ENCODE assay signal across 17 cellular contexts in the genomic region with DNA sequence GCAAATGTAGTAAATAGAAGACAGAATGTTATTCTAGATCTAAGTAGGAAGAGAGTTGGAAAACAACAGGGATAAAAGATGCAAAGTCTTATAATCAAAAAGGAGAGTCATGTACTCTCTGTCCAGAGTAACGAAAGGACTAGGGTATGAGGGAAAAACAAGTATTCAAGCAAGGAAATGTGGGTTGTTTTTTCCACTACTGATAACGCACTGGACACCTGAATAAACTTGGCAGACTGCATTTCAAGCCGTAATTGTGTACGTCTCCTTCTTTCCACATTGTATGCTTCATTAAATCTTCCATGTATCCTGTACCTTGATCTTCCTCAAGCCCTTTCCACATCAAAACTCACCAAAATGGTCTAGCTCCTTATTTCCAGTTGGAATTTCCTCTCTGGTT.
"Had no signal": no experiment of that assay in that cellular context is flagged by ENCODE, and none has a peak within 500 bp of the region (broad histone marks: within the 10 kb centered on the region; RNA-seq: fewer than 3 reads in every experiment).

No MANE protein-coding gene starts in this region.

- H3K4me3 ChIP-seq: esophagus squamous epithelium, heart left ventricle, mucosa of descending colon, SK-N-MC, thoracic aorta had no signal

- H3K4me1 Mint-ChIP-seq: activated CD4-positive, alpha-beta T cell treated with anti-CD3 and anti-CD28 coated beads, Interleukin-2, amount 10 ng/mL, durations not matched to agents 24 days and 14 days; activated naive CD4-positive, alpha-beta T cell treated with anti-CD3 and anti-CD28 coated beads, Interleukin-2, amount 10 ng/mL, durations not matched to agents 7 days and 5 days; stimulated activated naive CD8-positive, alpha-beta T cell treated with anti-CD3 and anti-CD28 coated beads, Interleukin-15, amount 100 ng/mL, for 72 hours had no signal

- H3K4me3 Mint-ChIP-seq: activated B cell treated with CpG ODN at 0.5 μM for 24 hours; activated CD4-positive, alpha-beta T cell treated with anti-CD3 and anti-CD28 coated beads, Interleukin-2, amount 10 ng/mL, durations not matched to agents 24 days and 14 days; activated naive CD4-positive, alpha-beta T cell treated with anti-CD3 and anti-CD28 coated beads, Interleukin-2, amount 10 ng/mL, durations not matched to agents 7 days and 5 days; brain; naive thymus-derived CD8-positive, alpha-beta T cell; stimulated activated naive CD8-positive, alpha-beta T cell treated with anti-CD3 and anti-CD28 coated beads, Interleukin-15, amount 100 ng/mL, for 72 hours; T-helper 1 cell treated with Interleukin-12 subunit alpha and Interleukin-12 subunit beta and Interleukin-4 antibody, amounts not matched to agents 30 μg/mL and 1 μg/mL, for 36 hours had no signal

- H3K27me3 ChIP-seq: esophagus squamous epithelium, heart left ventricle had no signal

- H3K27me3 Mint-ChIP-seq: activated B cell treated with CpG ODN at 0.5 μM for 24 hours; activated CD4-positive, alpha-beta T cell treated with anti-CD3 and anti-CD28 coated beads, Interleukin-2, amount 10 ng/mL, durations not matched to agents 24 days and 14 days; activated naive CD4-positive, alpha-beta T cell treated with anti-CD3 and anti-CD28 coated beads, Interleukin-2, amount 10 ng/mL, durations not matched to agents 7 days and 5 days; naive thymus-derived CD8-positive, alpha-beta T cell; stimulated activated naive CD8-positive, alpha-beta T cell treated with anti-CD3 and anti-CD28 coated beads, Interleukin-15, amount 100 ng/mL, for 72 hours had no signal

- H3K27ac Mint-ChIP-seq: activated B cell treated with CpG ODN at 0.5 μM for 24 hours; activated CD4-positive, alpha-beta T cell treated with anti-CD3 and anti-CD28 coated beads, Interleukin-2, amount 10 ng/mL, durations not matched to agents 24 days and 14 days; activated naive CD4-positive, alpha-beta T cell treated with anti-CD3 and anti-CD28 coated beads, Interleukin-2, amount 10 ng/mL, durations not matched to agents 7 days and 5 days; stimulated activated naive CD8-positive, alpha-beta T cell treated with anti-CD3 and anti-CD28 coated beads, Interleukin-15, amount 100 ng/mL, for 72 hours; T-helper 1 cell treated with Interleukin-12 subunit alpha and Interleukin-12 subunit beta and Interleukin-4 antibody, amounts not matched to agents 30 μg/mL and 1 μg/mL, for 36 hours had no signal

- H3K9me3 Mint-ChIP-seq: activated CD4-positive, alpha-beta T cell treated with anti-CD3 and anti-CD28 coated beads, Interleukin-2, amount 10 ng/mL, durations not matched to agents 24 days and 14 days had no signal

- H3K36me3 Mint-ChIP-seq: activated naive CD4-positive, alpha-beta T cell treated with anti-CD3 and anti-CD28 coated beads, Interleukin-2, amount 10 ng/mL, durations not matched to agents 7 days and 5 days had no signal

- DNase-seq: activated B cell treated with CpG ODN at 0.5 μM for 24 hours; activated CD4-positive, alpha-beta T cell treated with anti-CD3 and anti-CD28 coated beads, Interleukin-2, amount 10 ng/mL, durations not matched to agents 24 days and 14 days; activated naive CD4-positive, alpha-beta T cell treated with anti-CD3 and anti-CD28 coated beads, Interleukin-2, amount 10 ng/mL, durations not matched to agents 7 days and 5 days; cerebellar nuclear complex; esophagus squamous epithelium; heart left ventricle; mucosa of descending colon; naive thymus-derived CD8-positive, alpha-beta T cell; occipital lobe; stimulated activated CD4-positive, alpha-beta T cell treated with anti-CD3 and anti-CD28 coated beads, Interleukin-15, amount 100 ng/mL, for 24 hours; stimulated activated CD4-positive, alpha-beta T cell treated with anti-CD3 and anti-CD28 coated beads, Interleukin-4, amount 100 ng/mL, for 24 hours; stimulated activated naive CD8-positive, alpha-beta T cell treated with anti-CD3 and anti-CD28 coated beads, Interleukin-15, amount 100 ng/mL, for 72 hours had no signal

- ATAC-seq: left lobe of liver; mucosa of descending colon; naive thymus-derived CD8-positive, alpha-beta T cell had no signal

- H3K27ac ChIP-seq: esophagus squamous epithelium, SK-N-MC, thoracic aorta had no signal

- H3K36me3 ChIP-seq: esophagus squamous epithelium, heart left ventricle, thoracic aorta had no signal
